ENCODE assay signal across 1 cellular context in the genomic region with DNA sequence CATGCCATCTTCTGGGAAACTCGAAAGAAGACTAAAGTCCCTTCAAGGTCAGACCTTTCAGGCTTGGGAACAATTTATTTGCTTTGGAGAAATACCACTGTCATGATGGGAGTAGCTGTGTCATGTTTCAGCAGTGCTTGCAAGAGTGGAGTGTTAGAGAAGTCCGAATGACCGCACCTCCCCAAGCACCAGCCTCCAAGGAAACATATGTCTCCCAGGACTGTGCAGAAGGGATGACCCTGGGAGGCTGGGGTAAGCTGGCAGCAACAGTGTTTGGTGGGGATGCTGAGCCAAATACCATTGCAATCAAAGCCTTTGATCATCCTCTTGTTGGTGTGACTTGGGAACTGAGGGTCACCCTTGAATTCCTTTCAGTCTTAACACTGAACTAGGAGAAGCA.
TF ChIP-seq lines count a peak whose summit lies in the region.

No MANE protein-coding gene starts in this region.

TF ChIP-seq in GM23338, 12 proteins besides CTCF, POLR2A, EP300 and RAD21 (continued from another document):
- TF ChIP-seq, protein P1, sequence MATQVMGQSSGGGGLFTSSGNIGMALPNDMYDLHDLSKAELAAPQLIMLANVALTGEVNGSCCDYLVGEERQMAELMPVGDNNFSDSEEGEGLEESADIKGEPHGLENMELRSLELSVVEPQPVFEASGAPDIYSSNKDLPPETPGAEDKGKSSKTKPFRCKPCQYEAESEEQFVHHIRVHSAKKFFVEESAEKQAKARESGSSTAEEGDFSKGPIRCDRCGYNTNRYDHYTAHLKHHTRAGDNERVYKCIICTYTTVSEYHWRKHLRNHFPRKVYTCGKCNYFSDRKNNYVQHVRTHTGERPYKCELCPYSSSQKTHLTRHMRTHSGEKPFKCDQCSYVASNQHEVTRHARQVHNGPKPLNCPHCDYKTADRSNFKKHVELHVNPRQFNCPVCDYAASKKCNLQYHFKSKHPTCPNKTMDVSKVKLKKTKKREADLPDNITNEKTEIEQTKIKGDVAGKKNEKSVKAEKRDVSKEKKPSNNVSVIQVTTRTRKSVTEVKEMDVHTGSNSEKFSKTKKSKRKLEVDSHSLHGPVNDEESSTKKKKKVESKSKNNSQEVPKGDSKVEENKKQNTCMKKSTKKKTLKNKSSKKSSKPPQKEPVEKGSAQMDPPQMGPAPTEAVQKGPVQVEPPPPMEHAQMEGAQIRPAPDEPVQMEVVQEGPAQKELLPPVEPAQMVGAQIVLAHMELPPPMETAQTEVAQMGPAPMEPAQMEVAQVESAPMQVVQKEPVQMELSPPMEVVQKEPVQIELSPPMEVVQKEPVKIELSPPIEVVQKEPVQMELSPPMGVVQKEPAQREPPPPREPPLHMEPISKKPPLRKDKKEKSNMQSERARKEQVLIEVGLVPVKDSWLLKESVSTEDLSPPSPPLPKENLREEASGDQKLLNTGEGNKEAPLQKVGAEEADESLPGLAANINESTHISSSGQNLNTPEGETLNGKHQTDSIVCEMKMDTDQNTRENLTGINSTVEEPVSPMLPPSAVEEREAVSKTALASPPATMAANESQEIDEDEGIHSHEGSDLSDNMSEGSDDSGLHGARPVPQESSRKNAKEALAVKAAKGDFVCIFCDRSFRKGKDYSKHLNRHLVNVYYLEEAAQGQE (IDR thresholded peaks at IDR 0.05; ENCODE audit: unreplicated experiment) = no peak
- TF ChIP-seq ZNF114 (CRISPR knock-in tag; IDR thresholded peaks at IDR 0.05) = no peak
- TF ChIP-seq NANOG (IDR thresholded peaks at IDR 0.05; ENCODE audit: borderline replicate concordance) = no peak
- TF ChIP-seq EZH2phosphoT487 (IDR thresholded peaks at IDR 0.05; ENCODE audit: unreplicated experiment) = no peak
- TF ChIP-seq, protein P2, sequence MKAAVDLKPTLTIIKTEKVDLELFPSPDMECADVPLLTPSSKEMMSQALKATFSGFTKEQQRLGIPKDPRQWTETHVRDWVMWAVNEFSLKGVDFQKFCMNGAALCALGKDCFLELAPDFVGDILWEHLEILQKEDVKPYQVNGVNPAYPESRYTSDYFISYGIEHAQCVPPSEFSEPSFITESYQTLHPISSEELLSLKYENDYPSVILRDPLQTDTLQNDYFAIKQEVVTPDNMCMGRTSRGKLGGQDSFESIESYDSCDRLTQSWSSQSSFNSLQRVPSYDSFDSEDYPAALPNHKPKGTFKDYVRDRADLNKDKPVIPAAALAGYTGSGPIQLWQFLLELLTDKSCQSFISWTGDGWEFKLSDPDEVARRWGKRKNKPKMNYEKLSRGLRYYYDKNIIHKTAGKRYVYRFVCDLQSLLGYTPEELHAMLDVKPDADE (IDR thresholded peaks at IDR 0.05) = no peak
- TF ChIP-seq POLR2AphosphoS5 (IDR thresholded peaks at IDR 0.05; ENCODE audit: low read depth) = no peak
- TF ChIP-seq, protein P3, sequence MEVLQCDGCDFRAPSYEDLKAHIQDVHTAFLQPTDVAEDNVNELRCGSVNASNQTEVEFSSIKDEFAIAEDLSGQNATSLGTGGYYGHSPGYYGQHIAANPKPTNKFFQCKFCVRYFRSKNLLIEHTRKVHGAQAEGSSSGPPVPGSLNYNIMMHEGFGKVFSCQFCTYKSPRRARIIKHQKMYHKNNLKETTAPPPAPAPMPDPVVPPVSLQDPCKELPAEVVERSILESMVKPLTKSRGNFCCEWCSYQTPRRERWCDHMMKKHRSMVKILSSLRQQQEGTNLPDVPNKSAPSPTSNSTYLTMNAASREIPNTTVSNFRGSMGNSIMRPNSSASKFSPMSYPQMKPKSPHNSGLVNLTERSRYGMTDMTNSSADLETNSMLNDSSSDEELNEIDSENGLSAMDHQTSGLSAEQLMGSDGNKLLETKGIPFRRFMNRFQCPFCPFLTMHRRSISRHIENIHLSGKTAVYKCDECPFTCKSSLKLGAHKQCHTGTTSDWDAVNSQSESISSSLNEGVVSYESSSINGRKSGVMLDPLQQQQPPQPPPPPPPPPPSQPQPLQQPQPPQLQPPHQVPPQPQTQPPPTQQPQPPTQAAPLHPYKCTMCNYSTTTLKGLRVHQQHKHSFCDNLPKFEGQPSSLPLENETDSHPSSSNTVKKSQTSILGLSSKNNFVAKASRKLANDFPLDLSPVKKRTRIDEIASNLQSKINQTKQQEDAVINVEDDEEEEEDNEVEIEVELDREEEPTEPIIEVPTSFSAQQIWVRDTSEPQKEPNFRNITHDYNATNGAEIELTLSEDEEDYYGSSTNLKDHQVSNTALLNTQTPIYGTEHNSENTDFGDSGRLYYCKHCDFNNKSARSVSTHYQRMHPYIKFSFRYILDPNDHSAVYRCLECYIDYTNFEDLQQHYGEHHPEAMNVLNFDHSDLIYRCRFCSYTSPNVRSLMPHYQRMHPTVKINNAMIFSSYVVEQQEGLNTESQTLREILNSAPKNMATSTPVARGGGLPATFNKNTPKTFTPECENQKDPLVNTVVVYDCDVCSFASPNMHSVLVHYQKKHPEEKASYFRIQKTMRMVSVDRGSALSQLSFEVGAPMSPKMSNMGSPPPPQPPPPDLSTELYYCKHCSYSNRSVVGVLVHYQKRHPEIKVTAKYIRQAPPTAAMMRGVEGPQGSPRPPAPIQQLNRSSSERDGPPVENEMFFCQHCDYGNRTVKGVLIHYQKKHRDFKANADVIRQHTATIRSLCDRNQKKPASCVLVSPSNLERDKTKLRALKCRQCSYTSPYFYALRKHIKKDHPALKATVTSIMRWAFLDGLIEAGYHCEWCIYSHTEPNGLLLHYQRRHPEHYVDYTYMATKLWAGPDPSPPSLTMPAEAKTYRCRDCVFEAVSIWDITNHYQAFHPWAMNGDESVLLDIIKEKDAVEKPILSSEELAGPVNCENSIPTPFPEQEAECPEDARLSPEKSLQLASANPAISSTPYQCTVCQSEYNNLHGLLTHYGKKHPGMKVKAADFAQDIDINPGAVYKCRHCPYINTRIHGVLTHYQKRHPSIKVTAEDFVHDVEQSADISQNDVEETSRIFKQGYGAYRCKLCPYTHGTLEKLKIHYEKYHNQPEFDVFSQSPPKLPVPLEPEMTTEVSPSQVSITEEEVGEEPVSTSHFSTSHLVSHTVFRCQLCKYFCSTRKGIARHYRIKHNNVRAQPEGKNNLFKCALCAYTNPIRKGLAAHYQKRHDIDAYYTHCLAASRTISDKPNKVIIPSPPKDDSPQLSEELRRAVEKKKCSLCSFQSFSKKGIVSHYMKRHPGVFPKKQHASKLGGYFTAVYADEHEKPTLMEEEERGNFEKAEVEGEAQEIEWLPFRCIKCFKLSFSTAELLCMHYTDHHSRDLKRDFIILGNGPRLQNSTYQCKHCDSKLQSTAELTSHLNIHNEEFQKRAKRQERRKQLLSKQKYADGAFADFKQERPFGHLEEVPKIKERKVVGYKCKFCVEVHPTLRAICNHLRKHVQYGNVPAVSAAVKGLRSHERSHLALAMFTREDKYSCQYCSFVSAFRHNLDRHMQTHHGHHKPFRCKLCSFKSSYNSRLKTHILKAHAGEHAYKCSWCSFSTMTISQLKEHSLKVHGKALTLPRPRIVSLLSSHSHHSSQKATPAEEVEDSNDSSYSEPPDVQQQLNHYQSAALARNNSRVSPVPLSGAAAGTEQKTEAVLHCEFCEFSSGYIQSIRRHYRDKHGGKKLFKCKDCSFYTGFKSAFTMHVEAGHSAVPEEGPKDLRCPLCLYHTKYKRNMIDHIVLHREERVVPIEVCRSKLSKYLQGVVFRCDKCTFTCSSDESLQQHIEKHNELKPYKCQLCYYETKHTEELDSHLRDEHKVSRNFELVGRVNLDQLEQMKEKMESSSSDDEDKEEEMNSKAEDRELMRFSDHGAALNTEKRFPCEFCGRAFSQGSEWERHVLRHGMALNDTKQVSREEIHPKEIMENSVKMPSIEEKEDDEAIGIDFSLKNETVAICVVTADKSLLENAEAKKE (CRISPR knock-in tag; IDR thresholded peaks at IDR 0.05) = no peak
